24 cellular contexts compared by ENCODE assay signal in genomic region chr22:47010211-47010610, GRCh38.
"Had no signal": no experiment of that assay in that cellular context is flagged by ENCODE, and none has a peak within 500 bp of the region (broad histone marks: within the 10 kb centered on the region; RNA-seq: fewer than 3 reads in every experiment).

No MANE protein-coding gene starts in this region.

- H3K9me3 ChIP-seq: body of pancreas had no signal

- ATAC-seq: activated CD8-positive, alpha-beta T cell treated with anti-CD3 and anti-CD28 coated beads for 36 hours; body of pancreas; Panc1; Right ventricle myocardium inferior; T-cell had no signal

- H3K4me3 ChIP-seq: body of pancreas, SK-N-MC had no signal

- DNase-seq: activated CD4-positive, alpha-beta T cell treated with anti-CD3 and anti-CD28 coated beads for 36 hours; activated CD8-positive, alpha-beta memory T cell treated with anti-CD3 and anti-CD28 coated beads, Interleukin-2, amount 50 U/mL, for 4 hours; activated CD8-positive, alpha-beta T cell treated with anti-CD3 and anti-CD28 coated beads for 36 hours; activated effector memory CD4-positive, alpha-beta T cell treated with Interleukin-2 at 50 U/mL for 16 hours; activated naive CD4-positive, alpha-beta T cell; aorta; body of pancreas; central memory CD4-positive, alpha-beta T cell; Kasumi-1; NCI-H1048; NCI-H146; NCI-H1930; NCI-H2171 treated with DMSO at 0.1 percent for 48 hours; NCI-H226; NCI-H526; NCI-H82; OCI-M1; RPMI8226; T-cell; T-helper 2 cell had no signal

- H3K4me1 ChIP-seq: body of pancreas had no signal

- H3K27me3 ChIP-seq: body of pancreas had no signal

- H3K27ac ChIP-seq: body of pancreas, SK-N-MC, VCaP had no signal
